8 cellular contexts compared by ENCODE assay signal in genomic region chr10:72625276-72625607, GRCh38. TPM values are rescaled to one million over a fixed set of nuclear protein-coding genes. Genes with fewer than 3 reads are reported as not detected.
A peak's percentile ranks its signal among the peaks of the same experiment; 100 is the strongest.
DNase-seq lines count a peak whose midpoint lies in the region; ATAC-seq and TF ChIP-seq lines count a peak whose summit lies in the region.

No MANE protein-coding gene starts in this region.

- peak overlapping the region; percentile 69 to 86 (median 82) for H3K4me2 ChIP-seq in BLaER1 treated with 17β-estradiol and CSF1 and Interleukin-3, amounts not matched to agents 10 nM and 100 nM

- peak overlapping the region; percentile 78 to 94 (median 89) for H3K9ac ChIP-seq in BLaER1 treated with 17β-estradiol and CSF1 and Interleukin-3, amounts not matched to agents 10 nM and 100 nM

- H3K9me3 ChIP-seq in BLaER1 treated with 17β-estradiol and CSF1 and Interleukin-3, amounts not matched to agents 10 nM and 100 nM (replicated peaks in 1 of 11): no peaks in the 10 kb centered on the region; a peak in 1 of 22 replicates

- H3K4me3 Mint-ChIP-seq in natural killer cell: peak overlapping the region; percentile 92

- H3K27ac Mint-ChIP-seq in natural killer cell: peak overlapping the region; percentile 77 to 87

- DNase-seq in NAMALWA (ENCODE audit: low spot score): peak; percentile 6
- no peak for DNase-seq in dorsolateral prefrontal cortex
- DNase-seq in natural killer cell: no peak
- no peak for DNase-seq in NCI-H446 treated with DMSO at 0.1 percent for 48 hours (lab: John Stamatoyannopoulos, UW)
- no peak for DNase-seq in activated CD8-positive, alpha-beta memory T cell treated with anti-CD3 and anti-CD28 coated beads, Interleukin-2, amount 50 U/mL, for 4 hours

- H3K27me3 ChIP-seq in BLaER1 treated with 17β-estradiol and CSF1 and Interleukin-3, amounts not matched to agents 10 nM and 100 nM: no peaks in the 10 kb centered on the region
- H3K27me3 ChIP-seq in dorsolateral prefrontal cortex: no peaks in the 10 kb centered on the region

- H4K20me1 ChIP-seq in BLaER1 treated with 17β-estradiol and CSF1 and Interleukin-3, amounts not matched to agents 10 nM and 100 nM: peaks cover 0 to 13% (median 0%) of the 10 kb centered on the region in 11 experiments; a peak in 3 of 22 replicates

- H3K36me3 ChIP-seq in BLaER1 treated with 17β-estradiol and CSF1 and Interleukin-3, amounts not matched to agents 10 nM and 100 nM: peaks cover 0 to 7% (median 0%) of the 10 kb centered on the region in 11 experiments; a peak in 3 of 22 replicates

- peaks cover 21 to 22% of the 10 kb centered on the region in 2 donors for H3K4me1 Mint-ChIP-seq in natural killer cell

- H3K4me1 ChIP-seq in BLaER1 treated with 17β-estradiol and CSF1 and Interleukin-3, amounts not matched to agents 10 nM and 100 nM: peaks cover 18 to 25% (median 23%) of the 10 kb centered on the region in 10 experiments

- intact Hi-C loops in dorsolateral prefrontal cortex (cut with DNase I) (loop anchor here in 1 of 2 donors (5.0 to 10.0 kb wide), 5 partner anchors 67 to 268 kb away; partner anchors contain the start of gene MCU), natural killer cell (cut with micrococcal nuclease) (no loop called here)

- ATAC-seq in natural killer cell: no peak
- ATAC-seq in HG03097 (IDR thresholded peaks at IDR 0.05; ENCODE audit: low FRiP score, unreplicated experiment): no peak
- ATAC-seq in GM19023 (IDR thresholded peaks at IDR 0.05; ENCODE audit: unreplicated experiment): no peak

- TF ChIP-seq CTCF in dorsolateral prefrontal cortex (IDR thresholded peaks at IDR 0.05 in 54 of 56, conservative IDR thresholded peaks at IDR 0.05 in 2 of 56; ENCODE audit: low read depth in 1 of 56, partially characterized antibody in 56 of 56): peak in 1 of 56 donors; percentile 4
- no peak for TF ChIP-seq CTCF in natural killer cell (IDR thresholded peaks at IDR 0.05)

- no peaks in the 10 kb centered on the region for H3K9me3 Mint-ChIP-seq in natural killer cell

- H3K27me3 Mint-ChIP-seq in natural killer cell (ENCODE audit: low read depth in 2 of 2): no peaks in the 10 kb centered on the region

- H3K4me3 ChIP-seq in BLaER1 treated with 17β-estradiol and CSF1 and Interleukin-3, amounts not matched to agents 10 nM and 100 nM: peak overlapping the region; percentile 84 to 100 (median 89)
- peak overlapping the region; percentile 52 to 99 (median 91) for H3K4me3 ChIP-seq in dorsolateral prefrontal cortex

- H3K27ac ChIP-seq in BLaER1 treated with 17β-estradiol and CSF1 and Interleukin-3, amounts not matched to agents 10 nM and 100 nM: peak overlapping the region; percentile 70 to 91 (median 78)
- peak overlapping the region in 45 of 59 donors; percentile 28 to 93 (median 78) for H3K27ac ChIP-seq in dorsolateral prefrontal cortex

- H3K36me3 Mint-ChIP-seq in natural killer cell: no peaks in the 10 kb centered on the region

RNA-seq across cellular contexts. Expression of gene MICU1, which starts 0.6 kb away (rescaled TPM):
- total RNA-seq in dorsolateral prefrontal cortex (100 to 1,000 TPM in 4 of 120 experiments, 10 to 100 TPM in 116; 36.8 to 106 (median 81.0) TPM), natural killer cell (10 to 100 TPM; 27.9 to 30.9 (median 29.4) TPM)
